ENCODE assay signal across 1 cellular context in the genomic region with DNA sequence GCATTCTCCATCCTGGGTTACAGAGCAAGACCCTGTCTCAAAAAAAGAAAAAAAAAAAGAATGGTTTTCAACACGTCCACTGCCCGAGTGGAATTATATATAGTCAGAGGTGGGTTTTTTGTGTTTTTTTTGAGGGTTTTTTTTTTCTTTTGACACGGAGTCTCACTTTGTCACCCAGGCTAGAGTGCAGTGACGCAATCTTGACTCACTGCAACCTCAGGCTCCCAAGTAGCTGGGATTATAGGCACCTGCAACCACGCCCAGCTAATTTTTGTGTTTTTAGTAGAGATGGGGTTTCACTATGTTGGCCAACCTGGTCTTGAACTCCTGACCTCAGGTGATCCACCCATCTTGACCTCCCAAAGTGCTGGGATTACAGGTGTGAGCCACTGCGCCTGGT.
TF ChIP-seq lines count a peak whose summit lies in the region.

No MANE protein-coding gene starts in this region.

TF ChIP-seq in HepG2, 621 proteins besides CTCF, POLR2A, EP300 and RAD21:
- TF ChIP-seq CEBPG (CRISPR knock-in tag; IDR thresholded peaks at IDR 0.05), result peak; percentile 28; the same call in 1 of the 2 replicates
- TF ChIP-seq CEBPB (IDR thresholded peaks at IDR 0.05; ENCODE audit: borderline replicate concordance, low read depth, low read length), result peak; percentile 51; the same call in 1 of the 2 replicates
